Comparison of ENCODE assay signal across 12 cellular contexts in the genomic region with DNA sequence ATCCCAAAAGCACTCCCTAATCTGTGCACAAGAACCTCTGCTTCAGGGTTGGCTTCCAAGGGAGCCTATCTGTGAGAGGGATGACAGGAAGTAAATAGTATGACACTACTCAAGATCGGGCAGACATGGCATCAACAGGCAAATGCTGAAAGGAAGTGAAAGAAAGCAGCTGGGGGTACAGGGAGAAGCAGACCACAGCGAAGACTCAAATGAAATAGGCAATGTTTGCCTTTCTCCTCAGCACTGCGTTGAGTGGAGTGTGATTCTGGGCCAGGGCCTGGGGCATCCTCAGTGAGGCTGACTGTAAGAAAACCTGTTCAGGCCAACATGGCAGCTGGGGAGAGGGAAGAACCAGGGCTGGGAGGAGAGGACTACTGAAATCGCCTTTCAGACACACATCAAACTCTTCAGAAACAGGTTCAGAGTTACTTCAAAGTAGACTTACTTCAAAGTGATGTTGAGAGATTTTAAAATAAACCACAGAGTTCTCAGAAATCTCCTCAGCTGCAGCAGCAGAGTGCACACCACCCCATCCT.
DNase-seq lines count a peak whose midpoint lies in the region; ATAC-seq and TF ChIP-seq lines count a peak whose summit lies in the region.
"Had no signal": no experiment of that assay in that cellular context is flagged by ENCODE, and none has a peak within 500 bp of the region (broad histone marks: within the 10 kb centered on the region; RNA-seq: fewer than 3 reads in every experiment).

No MANE protein-coding gene starts in this region.

- POLR2A ChIA-PET in CD4-positive, alpha-beta T cell (lab: Charles Lee), result interaction anchor here (0.8 to 2.9 kb wide), 8 partner anchors 21 to 1028 kb away, joined by 3 to 31 read pairs (median 4); partner anchors contain the start of genes DIPK2A, TRPC1 and U2SURP

- no peaks in the 10 kb centered on the region for H3K36me3 Mint-ChIP-seq in CD4-positive, alpha-beta T cell (ENCODE audit: low read depth)
- H3K36me3 Mint-ChIP-seq in activated naive CD4-positive, alpha-beta T cell treated with anti-CD3 and anti-CD28 coated beads, Interleukin-2, amount 10 ng/mL, durations not matched to agents 7 days and 5 days, result no peaks in the 10 kb centered on the region
- no peaks in the 10 kb centered on the region for H3K36me3 Mint-ChIP-seq in type B pancreatic cell

- no peaks in the 10 kb centered on the region for H3K27me3 ChIP-seq in CD4-positive, alpha-beta T cell (ENCODE audit: control insufficient read depth, insufficient read depth, low read length)
- H3K27me3 ChIP-seq: testis had no signal

- TF ChIP-seq CTCF in CD4-positive, alpha-beta T cell (IDR thresholded peaks at IDR 0.05), result no peak
- TF ChIP-seq CTCF in type B pancreatic cell (conservative IDR thresholded peaks at IDR 0.05), result no peak

- DNase-seq in CD4-positive, alpha-beta T cell, result peak; percentile 7 to 47 (median 18)
- peak; percentile 30 for DNase-seq in NAMALWA (ENCODE audit: low spot score)
- DNase-seq in activated naive CD4-positive, alpha-beta T cell treated with anti-CD3 and anti-CD28 coated beads, Interleukin-2, amount 10 ng/mL, durations not matched to agents 7 days and 5 days, result peak; percentile 56
- DNase-seq in type B pancreatic cell (ENCODE audit: extremely low spot score, unreplicated experiment), result no peak
- no peak for DNase-seq in cortex of kidney (lab: John Stamatoyannopoulos, UW)
- DNase-seq: amygdala, Caco-2, testis had no signal

- no peaks in the 10 kb centered on the region for H3K9me3 Mint-ChIP-seq in CD4-positive, alpha-beta T cell
- H3K9me3 Mint-ChIP-seq in activated naive CD4-positive, alpha-beta T cell treated with anti-CD3 and anti-CD28 coated beads, Interleukin-2, amount 10 ng/mL, durations not matched to agents 7 days and 5 days, result no peaks in the 10 kb centered on the region
- H3K9me3 Mint-ChIP-seq in type B pancreatic cell, result no peaks in the 10 kb centered on the region

- peak overlapping the region; percentile 93 for H3K27ac Mint-ChIP-seq in CD4-positive, alpha-beta T cell
- peak overlapping the region; percentile 97 for H3K27ac Mint-ChIP-seq in activated naive CD4-positive, alpha-beta T cell treated with anti-CD3 and anti-CD28 coated beads, Interleukin-2, amount 10 ng/mL, durations not matched to agents 7 days and 5 days
- no peak overlapping the region for H3K27ac Mint-ChIP-seq in type B pancreatic cell

- no peaks in the 10 kb centered on the region for H3K9me3 ChIP-seq in CD4-positive, alpha-beta T cell (ENCODE audit: control insufficient read depth, low read length)
- H3K9me3 ChIP-seq: Caco-2, prostate gland, testis had no signal

- peak overlapping the region; percentile 70 for H3K27ac ChIP-seq in CD4-positive, alpha-beta T cell (ENCODE audit: low read depth, low read length)
- H3K27ac ChIP-seq: prostate gland, testis had no signal

- peaks cover 70% of the 10 kb centered on the region for H3K4me1 Mint-ChIP-seq in CD4-positive, alpha-beta T cell (ENCODE audit: low read depth)
- peaks cover 52% of the 10 kb centered on the region for H3K4me1 Mint-ChIP-seq in activated naive CD4-positive, alpha-beta T cell treated with anti-CD3 and anti-CD28 coated beads, Interleukin-2, amount 10 ng/mL, durations not matched to agents 7 days and 5 days
- H3K4me1 Mint-ChIP-seq in type B pancreatic cell (ENCODE audit: unreplicated experiment), result peaks cover 13% of the 10 kb centered on the region

- no peaks in the 10 kb centered on the region for H3K27me3 Mint-ChIP-seq in CD4-positive, alpha-beta T cell
- no peaks in the 10 kb centered on the region for H3K27me3 Mint-ChIP-seq in activated naive CD4-positive, alpha-beta T cell treated with anti-CD3 and anti-CD28 coated beads, Interleukin-2, amount 10 ng/mL, durations not matched to agents 7 days and 5 days
- H3K27me3 Mint-ChIP-seq in type B pancreatic cell, result no peaks in the 10 kb centered on the region

- CTCF ChIA-PET in CD4-positive, alpha-beta T cell (lab: Charles Lee), result no interaction called here
- CTCF ChIA-PET in activated naive CD4-positive, alpha-beta T cell treated with anti-CD3 and anti-CD28 coated beads, Interleukin-2, amount 10 ng/mL, durations not matched to agents 7 days and 5 days (lab: Charles Lee), result interaction anchor here (0.5 to 1.3 kb wide), 3 partner anchors 24 to 657 kb away, joined by 3 to 5 read pairs (median 3); no protein-coding TSS in a partner anchor

- peak; percentile 88 for ATAC-seq in CD4-positive, alpha-beta T cell (ENCODE audit: poor library complexity)
- ATAC-seq in GM21526 (IDR thresholded peaks at IDR 0.05; ENCODE audit: low FRiP score, unreplicated experiment) (peak; percentile 77), HG03280 (IDR thresholded peaks at IDR 0.05; ENCODE audit: unreplicated experiment) (no peak), GM18861 (IDR thresholded peaks at IDR 0.05; ENCODE audit: unreplicated experiment) (no peak)

- peak overlapping the region; percentile 52 for H3K4me3 Mint-ChIP-seq in CD4-positive, alpha-beta T cell
- peak overlapping the region; percentile 65 for H3K4me3 Mint-ChIP-seq in activated naive CD4-positive, alpha-beta T cell treated with anti-CD3 and anti-CD28 coated beads, Interleukin-2, amount 10 ng/mL, durations not matched to agents 7 days and 5 days
- no peak overlapping the region for H3K4me3 Mint-ChIP-seq in type B pancreatic cell

- intact Hi-C loops in CD4-positive, alpha-beta T cell (cut with DNase I, micrococcal nuclease), result no loop called here

Comparison
In these comparisons a context has a peak if more than half of its experiments do, and no peak if none do; other contexts are left out.
1. ATAC-seq: peak in CD4-positive, alpha-beta T cell (single experiment) and GM21526 (single experiment); none in HG03280 (single experiment) and GM18861 (single experiment).
2. DNase-seq: peak in CD4-positive, alpha-beta T cell (10 of 10), NAMALWA (single experiment) and activated naive CD4-positive, alpha-beta T cell treated with anti-CD3 and anti-CD28 coated beads, Interleukin-2, amount 10 ng/mL, durations not matched to agents 7 days and 5 days (single experiment); none in type B pancreatic cell (single experiment) and cortex of kidney (single experiment).